In genomic region chr17:29617481-29618271, GRCh38 we compare ENCODE assay signal across 1 cellular context.
TF ChIP-seq lines count a peak whose summit lies in the region.

No MANE protein-coding gene starts in this region.

TF ChIP-seq in H1, 55 proteins besides CTCF, POLR2A, EP300 and RAD21 (continued from another document):
- TF ChIP-seq GTF2F1 (IDR thresholded peaks at IDR 0.05; ENCODE audit: borderline replicate concordance, low read depth, low read length) (no peak), RXRA (IDR thresholded peaks at IDR 0.05; ENCODE audit: insufficient read depth, low read depth, low read length) (no peak), RNF2 (IDR thresholded peaks at IDR 0.05; ENCODE audit: borderline replicate concordance, low read depth, low read length, missing control alignments, poor library complexity, severe bottlenecking) (no peak), TCF12 (IDR thresholded peaks at IDR 0.05; ENCODE audit: low read depth, low read length) (no peak), PHF8 (conservative IDR thresholded peaks at IDR 0.05; ENCODE audit: low read depth, low read length) (0 out of 2 replicates have a peak, but pooled peaks have one; percentile 8), SP4 (IDR thresholded peaks at IDR 0.05; ENCODE audit: low read length) (no peak; the same call in 1 of the 2 replicates), EGR1 (IDR thresholded peaks at IDR 0.05; ENCODE audit: borderline replicate concordance, low read depth, low read length) (0 out of 2 replicates have a peak, but pooled peaks have one; percentile 24), CEBPB (IDR thresholded peaks at IDR 0.05; ENCODE audit: low read depth, low read length) (no peak), MAX (IDR thresholded peaks at IDR 0.05) (peak; percentile 76), CBX5 (IDR thresholded peaks at IDR 0.05; ENCODE audit: low read depth, low read length) (no peak), ASH2L (IDR thresholded peaks at IDR 0.05; ENCODE audit: low read length) (no peak), ATF3 (IDR thresholded peaks at IDR 0.05; ENCODE audit: insufficient read depth, low read depth, low read length) (0 out of 2 replicates have a peak, but pooled peaks have one; percentile 1), NANOG (IDR thresholded peaks at IDR 0.05; ENCODE audit: insufficient read depth, low read depth, low read length, poor library complexity, severe bottlenecking) (no peak), KDM1A (IDR thresholded peaks at IDR 0.05; ENCODE audit: borderline replicate concordance, low read length) (peak; percentile 81; the same call in 1 of the 2 replicates), CREB1 (IDR thresholded peaks at IDR 0.05) (no peak; the same call in 1 of the 2 replicates), SP2 (IDR thresholded peaks at IDR 0.05; ENCODE audit: low read length) (no peak), SP1 (IDR thresholded peaks at IDR 0.05; ENCODE audit: low read depth, low read length) (no peak), HDAC6 (IDR thresholded peaks at IDR 0.05; ENCODE audit: low read depth, low read length) (no peak), NRF1 (IDR thresholded peaks at IDR 0.05; ENCODE audit: low read depth, low read length) (no peak), KDM5A (IDR thresholded peaks at IDR 0.05; ENCODE audit: low read length) (no peak), KDM4A (IDR thresholded peaks at IDR 0.05; ENCODE audit: low read depth, low read length, severe bottlenecking) (no peak), POLR2AphosphoS5 (IDR thresholded peaks at IDR 0.05; ENCODE audit: low read depth, low read length) (peak; percentile 37; the same call in 1 of the 2 replicates), TAF7 (optimal IDR thresholded peaks at IDR 0.05; ENCODE audit: borderline replicate concordance, low read depth, low read length) (peak; percentile 83), MAFK (IDR thresholded peaks at IDR 0.05; ENCODE audit: low read depth, low read length) (no peak), SIRT6 (IDR thresholded peaks at IDR 0.05; ENCODE audit: low read length) (no peak), E2F6 (IDR thresholded peaks at IDR 0.05) (peak; percentile 96), CHD2 (IDR thresholded peaks at IDR 0.05; ENCODE audit: low read length) (no peak), FOSL1 (IDR thresholded peaks at IDR 0.05; ENCODE audit: insufficient read depth, low read depth, low read length) (peak; percentile 76; the same call in 1 of the 2 replicates), CHD1 (IDR thresholded peaks at IDR 0.05; ENCODE audit: low read depth, low read length) (no peak), CHD7 (IDR thresholded peaks at IDR 0.05; ENCODE audit: insufficient replicate concordance, low read length) (no peak), SIN3A (conservative IDR thresholded peaks at IDR 0.05 in 1 of 2, IDR thresholded peaks at IDR 0.05 in 1 of 2; ENCODE audit: low read depth in 1 of 2, low read length in 2 of 2) (no peak), RFX5 (IDR thresholded peaks at IDR 0.05; ENCODE audit: borderline replicate concordance, low read depth, low read length) (no peak), ATF2 (IDR thresholded peaks at IDR 0.05; ENCODE audit: low read length) (0 out of 2 replicates have a peak, but pooled peaks have one; percentile 46), BRCA1 (IDR thresholded peaks at IDR 0.05; ENCODE audit: low read depth, low read length) (no peak), JUN (IDR thresholded peaks at IDR 0.05; ENCODE audit: low read depth, low read length) (no peak), BACH1 (IDR thresholded peaks at IDR 0.05; ENCODE audit: low read length) (peak; percentile 36; the same call in 1 of the 2 replicates), BCL11A (IDR thresholded peaks at IDR 0.05; ENCODE audit: low read depth in 2 of 2, low read length in 2 of 2) (no peak), TAF1 (IDR thresholded peaks at IDR 0.05; ENCODE audit: low read depth, low read length) (peak; percentile 51; the same call in 1 of the 2 replicates), SIX5 (IDR thresholded peaks at IDR 0.05; ENCODE audit: low read depth, low read length) (no peak), YY1 (IDR thresholded peaks at IDR 0.05; ENCODE audit: low read depth, low read length) (0 out of 2 replicates have a peak, but pooled peaks have one; percentile 19), JUND (IDR thresholded peaks at IDR 0.05; ENCODE audit: low read length) (no peak), CTBP2 (IDR thresholded peaks at IDR 0.05; ENCODE audit: borderline replicate concordance, insufficient read depth, insufficient read length, low read length) (peak; percentile 59), HDAC2 (IDR thresholded peaks at IDR 0.05; ENCODE audit: borderline replicate concordance in 1 of 2, low read depth in 2 of 2, low read length in 2 of 2) (no peak; a peak in 1 of 4 replicates), TEAD4 (IDR thresholded peaks at IDR 0.05; ENCODE audit: low read depth, low read length) (no peak), POU5F1 (IDR thresholded peaks at IDR 0.05; ENCODE audit: low read depth, low read length) (no peak), RBBP5 (IDR thresholded peaks at IDR 0.05; ENCODE audit: borderline replicate concordance, low read depth, low read length) (peak; percentile 53; the same call in 1 of the 2 replicates), SUZ12 (IDR thresholded peaks at IDR 0.05; ENCODE audit: low read length) (no peak), SRF (IDR thresholded peaks at IDR 0.05; ENCODE audit: low read depth, low read length) (0 out of 2 replicates have a peak, but pooled peaks have one; percentile 26), ZNF274 (IDR thresholded peaks at IDR 0.05; ENCODE audit: borderline replicate concordance, extremely low read depth, low read length) (no peak), GABPA (IDR thresholded peaks at IDR 0.05; ENCODE audit: borderline replicate concordance, insufficient read depth, low read length) (peak; percentile 69; the same call in 1 of the 2 replicates), TBP (IDR thresholded peaks at IDR 0.05; ENCODE audit: low read depth, low read length) (peak; percentile 82), CBX8 (IDR thresholded peaks at IDR 0.05; ENCODE audit: borderline replicate concordance, low read depth, low read length) (no peak), SAP30 (IDR thresholded peaks at IDR 0.05; ENCODE audit: insufficient read depth, insufficient replicate concordance, low read length) (no peak), USF2 (IDR thresholded peaks at IDR 0.05; ENCODE audit: low read length) (no peak)
TF ChIP-seq in H1: peak in this region for 18.
